In genomic region chr6:124949706-124950105, GRCh38 we compare ENCODE assay signal across 21 cellular contexts. TPM values are rescaled to one million over a fixed set of nuclear protein-coding genes. Genes with fewer than 3 reads are reported as not detected.
"Had no signal": no experiment of that assay in that cellular context is flagged by ENCODE, and none has a peak within 500 bp of the region (broad histone marks: within the 10 kb centered on the region; RNA-seq: fewer than 3 reads in every experiment).

No MANE protein-coding gene starts in this region.

- H3K4me1 ChIP-seq: esophagus muscularis mucosa, gastrocnemius medialis, lower lobe of right lung had no signal

- H3K27ac ChIP-seq: coronary artery, dorsolateral prefrontal cortex, esophagus muscularis mucosa, gastrocnemius medialis, heart right ventricle, left lung, lower lobe of right lung had no signal

- H3K36me3 ChIP-seq: esophagus muscularis mucosa, gastrocnemius medialis, heart right ventricle, left lung, lower lobe of right lung had no signal

- DNase-seq: dermis blood vessel endothelial cell; dorsolateral prefrontal cortex; effector CD4-positive, alpha-beta T cell; effector memory CD4-positive, alpha-beta T cell; foreskin fibroblast; foreskin melanocyte; gastrocnemius medialis; glutamatergic neuron; head of caudate nucleus; heart right ventricle; hippocampal formation; left cardiac atrium; left lung; left ventricle myocardium superior; lower lobe of right lung; mesenchymal stem cell; mucosa of descending colon; naive B cell; naive thymus-derived CD8-positive, alpha-beta T cell had no signal

- H3K9me3 ChIP-seq: esophagus muscularis mucosa, gastrocnemius medialis, heart right ventricle, left lung, lower lobe of right lung, mucosa of descending colon had no signal

- H3K27me3 ChIP-seq: dorsolateral prefrontal cortex, esophagus muscularis mucosa, gastrocnemius medialis, heart right ventricle, left lung had no signal

- H3K4me3 ChIP-seq: coronary artery, dorsolateral prefrontal cortex, esophagus muscularis mucosa, gastrocnemius medialis, heart right ventricle, left lung, lower lobe of right lung, mucosa of descending colon had no signal

- ATAC-seq: gastrocnemius medialis; heart right ventricle; left cardiac atrium; left lung; left ventricle myocardium superior; lower lobe of right lung; mucosa of descending colon; naive thymus-derived CD8-positive, alpha-beta T cell had no signal

RNA-seq across cellular contexts. Expression of gene RNF217, which starts 12.5 kb away (rescaled TPM):
- total RNA-seq: naive thymus-derived CD8-positive, alpha-beta T cell had no signal
